24 cellular contexts compared by ENCODE assay signal in genomic region chr9:76452839-76453238, GRCh38. TPM values are rescaled to one million over a fixed set of nuclear protein-coding genes. Genes with fewer than 3 reads are reported as not detected.
A peak's percentile ranks its signal among the peaks of the same experiment; 100 is the strongest.
DNase-seq lines count a peak whose midpoint lies in the region; ATAC-seq and TF ChIP-seq lines count a peak whose summit lies in the region.
"Had no signal": no experiment of that assay in that cellular context is flagged by ENCODE, and none has a peak within 500 bp of the region (broad histone marks: within the 10 kb centered on the region; RNA-seq: fewer than 3 reads in every experiment).

No MANE protein-coding gene starts in this region.

- no peaks in the 10 kb centered on the region for H3K36me3 Mint-ChIP-seq in neural crest cell (ENCODE audit: low read depth)
- H3K36me3 Mint-ChIP-seq: brain, neural progenitor cell had no signal

- peak; percentile 21 for DNase-seq in GM04503 (ENCODE audit: low read depth)
- peak; percentile 60 for DNase-seq in NCI-H1092 treated with DMSO at 0.1 percent for 48 hours (lab: John Stamatoyannopoulos, UW)
- DNase-seq in adipocyte (ENCODE audit: low read depth): peak; percentile 23
- no peak for DNase-seq in neural crest cell (ENCODE audit: low read depth, low spot score)
- DNase-seq in AG08396 (ENCODE audit: low spot score): no peak
- DNase-seq in Right ventricle myocardium superior: no peak
- DNase-seq: activated CD4-positive, alpha-beta T cell treated with anti-CD3 and anti-CD28 coated beads for 36 hours; AML-193; Caco-2; EL; esophagus squamous epithelium; heart right ventricle; left ventricle myocardium superior; MM.1S; NCI-H2029; NCI-H510A treated with DMSO at 0.1 percent for 48 hours; OCI-M1; stimulated activated naive CD8-positive, alpha-beta T cell treated with anti-CD3 and anti-CD28 coated beads, Interleukin-15, Interleukin-2, amounts not matched to agents 100 U/mL and 50 U/mL, for 24 hours had no signal

- ATAC-seq in GM18498 (IDR thresholded peaks at IDR 0.05; ENCODE audit: unreplicated experiment) (no peak), Right ventricle myocardium superior (ENCODE audit: poor library complexity) (no peak)
- ATAC-seq: activated CD4-positive, alpha-beta T cell treated with anti-CD3 and anti-CD28 coated beads for 36 hours; heart right ventricle; left ventricle myocardium superior; Right ventricle myocardium inferior; stimulated activated naive CD8-positive, alpha-beta T cell treated with anti-CD3 and anti-CD28 coated beads, Interleukin-15, Interleukin-2, amounts not matched to agents 100 U/mL and 50 U/mL, for 24 hours had no signal

- no peaks in the 10 kb centered on the region for H3K27me3 ChIP-seq in adipocyte (replicated peaks; ENCODE audit: control insufficient read depth, insufficient read depth, low read length)
- H3K27me3 ChIP-seq: esophagus squamous epithelium, heart right ventricle, neural progenitor cell, tibial nerve had no signal

- H3K9me3 Mint-ChIP-seq in neural crest cell: no peaks in the 10 kb centered on the region

- H3K4me3 Mint-ChIP-seq in neural crest cell: no peak overlapping the region
- H3K4me3 Mint-ChIP-seq: activated CD4-positive, alpha-beta T cell treated with anti-CD3 and anti-CD28 coated beads for 36 hours; brain; neural progenitor cell had no signal

- peaks cover 45% of the 10 kb centered on the region for H3K4me1 ChIP-seq in adipocyte (ENCODE audit: control insufficient read depth, insufficient read depth, low read length)
- H3K4me1 ChIP-seq: Caco-2, prostate gland had no signal

- no peaks in the 10 kb centered on the region for H3K36me3 ChIP-seq in adipocyte (ENCODE audit: control insufficient read depth, insufficient read depth, low read length, severe bottlenecking)
- H3K36me3 ChIP-seq: esophagus squamous epithelium, heart right ventricle, neural progenitor cell, prostate gland, tibial nerve had no signal

- H3K4me1 Mint-ChIP-seq in neural crest cell: no peaks in the 10 kb centered on the region
- H3K4me1 Mint-ChIP-seq: brain had no signal

- H3K27ac Mint-ChIP-seq in neural crest cell (ENCODE audit: unreplicated experiment): peak overlapping the region; percentile 16
- H3K27ac Mint-ChIP-seq: activated CD4-positive, alpha-beta T cell treated with anti-CD3 and anti-CD28 coated beads for 36 hours; neural progenitor cell had no signal

- peaks cover 3% of the 10 kb centered on the region for H3K27me3 Mint-ChIP-seq in neural crest cell (ENCODE audit: low read depth)
- H3K27me3 Mint-ChIP-seq: activated CD4-positive, alpha-beta T cell treated with anti-CD3 and anti-CD28 coated beads for 36 hours had no signal

- H3K9me3 ChIP-seq in adipocyte (ENCODE audit: control insufficient read depth, low read length): no peaks in the 10 kb centered on the region
- H3K9me3 ChIP-seq: Caco-2, esophagus squamous epithelium, heart right ventricle, prostate gland, tibial nerve had no signal

- no peak for TF ChIP-seq CTCF in neural crest cell (conservative IDR thresholded peaks at IDR 0.05)

- no peak overlapping the region for H3K9ac ChIP-seq in adipocyte (ENCODE audit: low read length)
- H3K9ac ChIP-seq: neural progenitor cell had no signal

- intact Hi-C loops in Right ventricle myocardium superior (cut with DNase I): no loop called here

- no peak overlapping the region for H3K4me3 ChIP-seq in adipocyte (ENCODE audit: low read length)
- H3K4me3 ChIP-seq: esophagus squamous epithelium, heart right ventricle, neural progenitor cell, prostate gland, tibial nerve had no signal

RNA-seq across cellular contexts. Expression of gene GCNT1, which starts 6.1 kb away (rescaled TPM):
- total RNA-seq in neural crest cell: 1.6 and 2.3 TPM in 2 replicates
- total RNA-seq in Right ventricle myocardium superior: 3.0 TPM

RNA-seq across cellular contexts. Expression of gene RFK, which starts 58.6 kb away (rescaled TPM):
- total RNA-seq in neural crest cell (15.5 and 16.3 TPM in 2 replicates), Right ventricle myocardium superior (24.4 TPM)

Comparison
In these comparisons a context has a peak if more than half of its experiments do, and no peak if none do; other contexts are left out.
1. DNase-seq: peak in GM04503 (single experiment), NCI-H1092 treated with DMSO at 0.1 percent for 48 hours (single experiment) and adipocyte (single experiment); none in neural crest cell (single experiment), AG08396 (single experiment) and Right ventricle myocardium superior (single experiment).